1 cellular context compared by ENCODE assay signal in the genomic region with DNA sequence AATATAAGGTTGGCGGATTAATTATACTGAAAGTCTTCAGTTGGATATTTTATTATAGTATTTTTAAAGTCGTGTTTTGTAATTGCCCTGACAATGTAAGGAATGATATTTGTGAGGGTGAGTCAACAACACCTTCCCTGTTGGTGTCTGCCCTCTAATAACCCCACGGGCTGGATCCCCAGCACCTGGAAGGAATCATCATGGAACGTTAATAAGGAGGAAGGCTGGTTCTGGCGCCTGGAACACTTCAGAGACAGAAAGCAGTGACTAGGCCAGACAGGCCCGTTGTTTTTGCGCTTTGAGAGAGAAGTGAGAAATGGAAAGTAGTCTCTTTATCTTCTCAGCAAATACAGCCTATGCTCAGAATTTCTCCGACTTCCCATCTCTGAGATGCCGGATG.
TF ChIP-seq lines count a peak whose summit lies in the region.

No MANE protein-coding gene starts in this region.

TF ChIP-seq in SK-N-SH treated with all-trans-retinoic acid at 6 μM for 48 hours, 23 proteins besides CTCF, POLR2A, EP300 and RAD21 (continued from another document):
- TF ChIP-seq RARB (CRISPR knock-in tag; IDR thresholded peaks at IDR 0.05) = no peak
- TF ChIP-seq ZFP30 (CRISPR knock-in tag; IDR thresholded peaks at IDR 0.05) = no peak
- no peak for TF ChIP-seq TCF4 (CRISPR knock-in tag; IDR thresholded peaks at IDR 0.05; ENCODE audit: borderline replicate concordance)
- TF ChIP-seq, protein P1, sequence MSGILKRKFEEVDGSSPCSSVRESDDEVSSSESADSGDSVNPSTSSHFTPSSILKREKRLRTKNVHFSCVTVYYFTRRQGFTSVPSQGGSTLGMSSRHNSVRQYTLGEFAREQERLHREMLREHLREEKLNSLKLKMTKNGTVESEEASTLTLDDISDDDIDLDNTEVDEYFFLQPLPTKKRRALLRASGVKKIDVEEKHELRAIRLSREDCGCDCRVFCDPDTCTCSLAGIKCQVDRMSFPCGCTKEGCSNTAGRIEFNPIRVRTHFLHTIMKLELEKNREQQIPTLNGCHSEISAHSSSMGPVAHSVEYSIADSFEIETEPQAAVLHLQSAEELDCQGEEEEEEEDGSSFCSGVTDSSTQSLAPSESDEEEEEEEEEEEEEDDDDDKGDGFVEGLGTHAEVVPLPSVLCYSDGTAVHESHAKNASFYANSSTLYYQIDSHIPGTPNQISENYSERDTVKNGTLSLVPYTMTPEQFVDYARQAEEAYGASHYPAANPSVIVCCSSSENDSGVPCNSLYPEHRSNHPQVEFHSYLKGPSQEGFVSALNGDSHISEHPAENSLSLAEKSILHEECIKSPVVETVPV (CRISPR knock-in tag; IDR thresholded peaks at IDR 0.05) = no peak
